In genomic region chr2:151162185-151162584, GRCh38 we compare ENCODE assay signal across 14 cellular contexts.
A peak's percentile ranks its signal among the peaks of the same experiment; 100 is the strongest.
DNase-seq lines count a peak whose midpoint lies in the region; ATAC-seq, FAIRE-seq and TF ChIP-seq lines count a peak whose summit lies in the region.
"Had no signal": no experiment of that assay in that cellular context is flagged by ENCODE, and none has a peak within 500 bp of the region (broad histone marks: within the 10 kb centered on the region; RNA-seq: fewer than 3 reads in every experiment).

No MANE protein-coding gene starts in this region.

- H3K4me1 Mint-ChIP-seq in endodermal cell = peaks cover 3% of the 10 kb centered on the region
- H3K4me1 Mint-ChIP-seq in stimulated activated naive B cell treated with anti-CD40 and anti-IgM and Interleukin-4, amounts not matched to agents 10 μg/mL and 1 μg/mL and 100 μg/mL, for 72 hours = no peaks in the 10 kb centered on the region
- H3K4me1 Mint-ChIP-seq: T-helper 17 cell had no signal

- no peaks in the 10 kb centered on the region for H3K27me3 ChIP-seq in endodermal cell (ENCODE audit: control insufficient read depth, insufficient read depth, low read length, poor library complexity, severe bottlenecking)

- no peak for FAIRE-seq in H54 (lab: Jason Lieb, UNC)
- FAIRE-seq: A204.1 had no signal

- ATAC-seq in stimulated activated naive B cell treated with anti-CD40 and anti-IgM and Interleukin-4, amounts not matched to agents 10 μg/mL and 1 μg/mL and 100 μg/mL, for 72 hours (replicated peaks) = no peak
- ATAC-seq: T-helper 17 cell had no signal

- no peaks in the 10 kb centered on the region for H3K36me3 ChIP-seq in endodermal cell (ENCODE audit: control insufficient read depth, insufficient read depth, low read length)

- no peak for TF ChIP-seq POLR2A in H54 (IDR thresholded peaks at IDR 0.05; ENCODE audit: low read depth, low read length)

- H3K9ac ChIP-seq in endodermal cell (ENCODE audit: extremely low read depth, low read length, poor library complexity, severe bottlenecking) = no peak overlapping the region

- TF ChIP-seq CTCF in endodermal cell (conservative IDR thresholded peaks at IDR 0.05) = peak; percentile 49

- H3K4me1 ChIP-seq in endodermal cell (ENCODE audit: control insufficient read depth, insufficient read depth, low read length) = no peaks in the 10 kb centered on the region

- 78 to 89% methylated on average over 1 to 2 of the region's 2 CpGs for WGBS in endodermal cell (ENCODE audit: insufficient coverage in 1 of 2, insufficient read length in 1 of 2), 2 experiments

- no peak overlapping the region for H3K27ac Mint-ChIP-seq in endodermal cell
- no peak overlapping the region for H3K27ac Mint-ChIP-seq in stimulated activated naive B cell treated with anti-CD40 and anti-IgM and Interleukin-4, amounts not matched to agents 10 μg/mL and 1 μg/mL and 100 μg/mL, for 72 hours
- H3K27ac Mint-ChIP-seq: activated naive CD4-positive, alpha-beta T cell treated with anti-CD3 and anti-CD28 coated beads, Interleukin-2, amount 50 U/mL, for 24 hours; T-helper 17 cell had no signal

- H3K27me3 Mint-ChIP-seq in endodermal cell (ENCODE audit: insufficient read depth) = no peaks in the 10 kb centered on the region
- peaks cover 0 to 5% of the 10 kb centered on the region in 2 donors for H3K27me3 Mint-ChIP-seq in stimulated activated naive B cell treated with anti-CD40 and anti-IgM and Interleukin-4, amounts not matched to agents 10 μg/mL and 1 μg/mL and 100 μg/mL, for 72 hours
- H3K27me3 Mint-ChIP-seq: activated naive CD4-positive, alpha-beta T cell treated with anti-CD3 and anti-CD28 coated beads, Interleukin-2, amount 50 U/mL, for 24 hours had no signal

- no peak overlapping the region for H3K4me3 ChIP-seq in endodermal cell (ENCODE audit: low read length)

- no peaks in the 10 kb centered on the region for H3K36me3 Mint-ChIP-seq in endodermal cell (ENCODE audit: low read depth)
- H3K36me3 Mint-ChIP-seq in stimulated activated naive B cell treated with anti-CD40 and anti-IgM and Interleukin-4, amounts not matched to agents 10 μg/mL and 1 μg/mL and 100 μg/mL, for 72 hours = no peaks in the 10 kb centered on the region
- H3K36me3 Mint-ChIP-seq: activated naive CD4-positive, alpha-beta T cell treated with anti-CD3 and anti-CD28 coated beads, Interleukin-2, amount 50 U/mL, for 24 hours had no signal

- no peak overlapping the region for H3K27ac ChIP-seq in endodermal cell (ENCODE audit: low read depth, low read length)

- no peaks in the 10 kb centered on the region for H3K9me3 Mint-ChIP-seq in endodermal cell
- no peaks in the 10 kb centered on the region for H3K9me3 Mint-ChIP-seq in stimulated activated naive B cell treated with anti-CD40 and anti-IgM and Interleukin-4, amounts not matched to agents 10 μg/mL and 1 μg/mL and 100 μg/mL, for 72 hours
- H3K9me3 Mint-ChIP-seq: activated naive CD4-positive, alpha-beta T cell treated with anti-CD3 and anti-CD28 coated beads, Interleukin-2, amount 50 U/mL, for 24 hours had no signal

- DNase-seq in NCI-H2107 treated with DMSO at 0.1 percent for 48 hours (lab: John Stamatoyannopoulos, UW; ENCODE audit: unreplicated experiment) = peak; percentile 16
- no peak for DNase-seq in NCI-H2107 (lab: John Stamatoyannopoulos, UW)
- peak; percentile 20 to 67 for DNase-seq in NCI-H524 (lab: John Stamatoyannopoulos, UW)
- no peak for DNase-seq in endodermal cell
- peak; percentile 33 for DNase-seq in renal cortical epithelial cell (ENCODE audit: low read depth)
- no peak for DNase-seq in stimulated activated naive B cell treated with anti-CD40 and anti-IgM and Interleukin-4, amounts not matched to agents 10 μg/mL and 1 μg/mL and 100 μg/mL, for 72 hours
- no peak for DNase-seq in H54 (ENCODE audit: insufficient read length, low spot score)
- no peak for DNase-seq in ureter (ENCODE audit: low spot score)
- DNase-seq: glutamatergic neuron, Karpas-422, posterior cingulate gyrus, T-helper 17 cell had no signal

- H3K9me3 ChIP-seq in endodermal cell (ENCODE audit: control insufficient read depth, low read length) = no peaks in the 10 kb centered on the region

- H3K4me3 Mint-ChIP-seq in endodermal cell = no peak overlapping the region
- H3K4me3 Mint-ChIP-seq in stimulated activated naive B cell treated with anti-CD40 and anti-IgM and Interleukin-4, amounts not matched to agents 10 μg/mL and 1 μg/mL and 100 μg/mL, for 72 hours = no peak overlapping the region
- H3K4me3 Mint-ChIP-seq: activated naive CD4-positive, alpha-beta T cell treated with anti-CD3 and anti-CD28 coated beads, Interleukin-2, amount 50 U/mL, for 24 hours; T-helper 17 cell had no signal

Comparison
In these comparisons a context has a peak if more than half of its experiments do, and no peak if none do; other contexts are left out.
1. DNase-seq: peak in NCI-H2107 treated with DMSO at 0.1 percent for 48 hours (single experiment), NCI-H524 (2 of 2) and renal cortical epithelial cell (single experiment); none in NCI-H2107 (single experiment), endodermal cell (single experiment), stimulated activated naive B cell treated with anti-CD40 and anti-IgM and Interleukin-4, amounts not matched to agents 10 μg/mL and 1 μg/mL and 100 μg/mL, for 72 hours (single experiment), H54 (single experiment) and ureter (single experiment).